ENCODE assay signal across 18 cellular contexts in genomic region chr2:224413381-224413780, GRCh38. TPM values are rescaled to one million over a fixed set of nuclear protein-coding genes. Genes with fewer than 3 reads are reported as not detected.
DNase-seq lines count a peak whose midpoint lies in the region; ATAC-seq and TF ChIP-seq lines count a peak whose summit lies in the region.
"Had no signal": no experiment of that assay in that cellular context is flagged by ENCODE, and none has a peak within 500 bp of the region (broad histone marks: within the 10 kb centered on the region; RNA-seq: fewer than 3 reads in every experiment).

No MANE protein-coding gene starts in this region.

- H3K36me3 Mint-ChIP-seq in endothelial cell (ENCODE audit: low read depth, unreplicated experiment) = no peaks in the 10 kb centered on the region
- H3K36me3 Mint-ChIP-seq: CD14-positive monocyte; CD8-positive, alpha-beta T cell had no signal

- no peaks in the 10 kb centered on the region for H3K79me2 ChIP-seq in osteoblast (ENCODE audit: insufficient read depth, low read length)
- H3K79me2 ChIP-seq in smooth muscle cell (ENCODE audit: low read depth) = no peaks in the 10 kb centered on the region

- TF ChIP-seq CTCF in endothelial cell (IDR thresholded peaks at IDR 0.05; ENCODE audit: unreplicated experiment) = no peak
- TF ChIP-seq CTCF in foreskin keratinocyte (conservative IDR thresholded peaks at IDR 0.05) = no peak
- TF ChIP-seq CTCF in osteoblast (IDR thresholded peaks at IDR 0.05; ENCODE audit: extremely low read depth, low read depth, low read length) = no peak
- no peak for TF ChIP-seq CTCF in smooth muscle cell (IDR thresholded peaks at IDR 0.05; ENCODE audit: borderline replicate concordance, insufficient read depth, poor library complexity, severe bottlenecking)
- TF ChIP-seq CTCF in upper lobe of right lung (IDR thresholded peaks at IDR 0.05) = no peak

- H3K4me2 ChIP-seq in osteoblast (ENCODE audit: insufficient read depth, low read length) (peak overlapping the region; percentile 72), smooth muscle cell (peak overlapping the region; percentile 79)
- H3K4me2 ChIP-seq: A549, BLaER1 had no signal

- H3K4me1 ChIP-seq in foreskin keratinocyte = peaks cover 9% of the 10 kb centered on the region
- H3K4me1 ChIP-seq in osteoblast (ENCODE audit: insufficient read depth, low read length) = peaks cover 17% of the 10 kb centered on the region
- H3K4me1 ChIP-seq in smooth muscle cell (ENCODE audit: low read depth) = no peaks in the 10 kb centered on the region
- H3K4me1 ChIP-seq in upper lobe of right lung = no peaks in the 10 kb centered on the region
- H3K4me1 ChIP-seq: A549, BLaER1 had no signal

- H2AFZ ChIP-seq in osteoblast (ENCODE audit: low read length) (no peak overlapping the region), smooth muscle cell (ENCODE audit: low read depth) (peak overlapping the region; percentile 85)

- intact Hi-C loops in upper lobe of right lung (cut with DNase I) = no loop called here

- DNase-seq in endothelial cell (ENCODE audit: low spot score) = no peak
- DNase-seq in foreskin keratinocyte = no peak
- peak; percentile 68 for DNase-seq in osteoblast (ENCODE audit: insufficient read length, low spot score, missing footprints)
- DNase-seq in smooth muscle cell (lab: John Stamatoyannopoulos, UW; ENCODE audit: unreplicated experiment) = no peak
- no peak for DNase-seq in cerebellar cortex (ENCODE audit: low spot score)
- no peak for DNase-seq in upper lobe of right lung
- DNase-seq in DMS79 treated with DMSO at 0.1 percent for 48 hours (lab: John Stamatoyannopoulos, UW) = no peak
- no peak for DNase-seq in activated gamma-delta T cell (lab: John Stamatoyannopoulos, UW)
- DNase-seq: Calu3; CD8-positive, alpha-beta T cell; DMS 273 treated with DMSO at 0.1 percent for 48 hours; DMS53; H9 had no signal

- peaks cover 5% of the 10 kb centered on the region for H3F3A ChIP-seq in smooth muscle cell (ENCODE audit: low read depth)

- peak overlapping the region; percentile 56 for H3K27ac ChIP-seq in foreskin keratinocyte
- H3K27ac ChIP-seq in osteoblast (ENCODE audit: low read depth, low read length) = no peak overlapping the region
- peak overlapping the region; percentile 93 for H3K27ac ChIP-seq in smooth muscle cell (ENCODE audit: low read depth)
- H3K27ac ChIP-seq in upper lobe of right lung = no peak overlapping the region
- H3K27ac ChIP-seq: 22Rv1, A549, BLaER1 had no signal

- peak overlapping the region; percentile 80 for H3K9ac ChIP-seq in smooth muscle cell (ENCODE audit: low read depth)
- H3K9ac ChIP-seq: BLaER1 had no signal

- H3K4me3 Mint-ChIP-seq in endothelial cell (ENCODE audit: unreplicated experiment) = no peak overlapping the region
- H3K4me3 Mint-ChIP-seq: CD14-positive monocyte; CD8-positive, alpha-beta T cell; H9 had no signal

- H3K4me3 ChIP-seq in osteoblast (ENCODE audit: insufficient read depth, low read length) (no peak overlapping the region), smooth muscle cell (no peak overlapping the region), upper lobe of right lung (no peak overlapping the region)
- H3K4me3 ChIP-seq: A549, BLaER1 had no signal

- 68% methylated on average over 2 of the region's 2 CpGs for WGBS in smooth muscle cell (ENCODE audit: low lambda C conversion rate)

- no peak for ATAC-seq in foreskin keratinocyte
- ATAC-seq in upper lobe of right lung = no peak
- ATAC-seq: A549; CD8-positive, alpha-beta T cell had no signal

- H3K9me3 ChIP-seq in osteoblast (ENCODE audit: low read depth, low read length) (no peaks in the 10 kb centered on the region), smooth muscle cell (replicated peaks; ENCODE audit: low read depth) (no peaks in the 10 kb centered on the region), upper lobe of right lung (no peaks in the 10 kb centered on the region)
- H3K9me3 ChIP-seq: A549, BLaER1 had no signal

- H3K27ac Mint-ChIP-seq in endothelial cell (ENCODE audit: unreplicated experiment) = peak overlapping the region; percentile 48
- H3K27ac Mint-ChIP-seq: CD14-positive monocyte; CD8-positive, alpha-beta T cell; H9 had no signal

- H3K4me1 Mint-ChIP-seq in endothelial cell (ENCODE audit: unreplicated experiment) = peaks cover 49% of the 10 kb centered on the region
- H3K4me1 Mint-ChIP-seq: CD14-positive monocyte had no signal

- peaks cover 2% of the 10 kb centered on the region for H3K27me3 Mint-ChIP-seq in endothelial cell (ENCODE audit: unreplicated experiment)

- H4K20me1 ChIP-seq in osteoblast (ENCODE audit: insufficient read depth, low read length) = no peaks in the 10 kb centered on the region
- H4K20me1 ChIP-seq in smooth muscle cell (ENCODE audit: low read depth) = no peaks in the 10 kb centered on the region
- H4K20me1 ChIP-seq: BLaER1 had no signal

- H3K36me3 ChIP-seq in osteoblast (ENCODE audit: insufficient read depth, low read length) (no peaks in the 10 kb centered on the region), smooth muscle cell (ENCODE audit: low read depth) (no peaks in the 10 kb centered on the region), upper lobe of right lung (no peaks in the 10 kb centered on the region)
- H3K36me3 ChIP-seq: BLaER1 had no signal

- no peaks in the 10 kb centered on the region for H3K9me3 Mint-ChIP-seq in endothelial cell (ENCODE audit: unreplicated experiment)
- H3K9me3 Mint-ChIP-seq: CD14-positive monocyte; CD8-positive, alpha-beta T cell; H9 had no signal

- H3K27me3 ChIP-seq in foreskin keratinocyte (no peaks in the 10 kb centered on the region), osteoblast (ENCODE audit: insufficient read depth, low read length) (peaks cover 4% of the 10 kb centered on the region), smooth muscle cell (ENCODE audit: low read depth) (no peaks in the 10 kb centered on the region), upper lobe of right lung (no peaks in the 10 kb centered on the region)
- H3K27me3 ChIP-seq: BLaER1 had no signal

RNA-seq across cellular contexts. Expression of gene FAM124B, which starts 11.5 kb away (rescaled TPM):
- total RNA-seq in endothelial cell (ENCODE audit: unreplicated experiment) (269 TPM), foreskin keratinocyte (not detected in 2 replicates), osteoblast (not detected in 2 replicates), smooth muscle cell (0.09 TPM in 1 of 2 replicates, not detected in the other), upper lobe of right lung (4.4 TPM)
- polyA plus RNA-seq in foreskin keratinocyte (not detected in 2 replicates), smooth muscle cell (1.2 TPM in 1 of 2 replicates, not detected in the other)
- total RNA-seq: Calu3; CD8-positive, alpha-beta T cell had no signal
- polyA plus RNA-seq: A549, AG04450 had no signal

Comparison
In these comparisons a context has a peak if more than half of its experiments do, and no peak if none do; other contexts are left out.
1. H3K27ac ChIP-seq: peak in foreskin keratinocyte (single experiment) and smooth muscle cell (single experiment); none in osteoblast (single experiment) and upper lobe of right lung (single experiment).
2. RNA of gene FAM124B, which starts 11.5 kb away (total RNA-seq): 269 TPM in endothelial cell (single experiment); 4.4 TPM in upper lobe of right lung (single experiment), not detected in foreskin keratinocyte, not detected in osteoblast and 0.09 TPM in smooth muscle cell; every median in the first group is over 10 times any median in the second.